9 cellular contexts compared by ENCODE assay signal in genomic region chr6:15243994-15244604, GRCh38. TPM values are rescaled to one million over a fixed set of nuclear protein-coding genes. Genes with fewer than 3 reads are reported as not detected.
A peak's percentile ranks its signal among the peaks of the same experiment; 100 is the strongest.
DNase-seq lines count a peak whose midpoint lies in the region; ATAC-seq and TF ChIP-seq lines count a peak whose summit lies in the region.
"Had no signal": no experiment of that assay in that cellular context is flagged by ENCODE, and none has a peak within 500 bp of the region (broad histone marks: within the 10 kb centered on the region; RNA-seq: fewer than 3 reads in every experiment).

No MANE protein-coding gene starts in this region.

- peaks cover 10% of the 10 kb centered on the region for H3K4me1 Mint-ChIP-seq in activated CD4-positive, alpha-beta T cell treated with anti-CD3 and anti-CD28 coated beads for 36 hours
- H3K4me1 Mint-ChIP-seq in activated T-helper 1 cell treated with anti-CD3 and anti-CD28 coated beads, Interleukin-12 subunit alpha, Interleukin-12 subunit beta, Interleukin-2, Interleukin-4 antibody, amounts not matched to agents 30 ng/mL and 10 ng/mL and 1 ng/mL, durations not matched to agents 14 hours and 24 hours and 36 hours (ENCODE audit: low read depth) = peaks cover 2% of the 10 kb centered on the region

- peaks cover 25% of the 10 kb centered on the region for H3K36me3 Mint-ChIP-seq in activated CD4-positive, alpha-beta T cell treated with anti-CD3 and anti-CD28 coated beads for 36 hours (ENCODE audit: low read depth)
- H3K36me3 Mint-ChIP-seq in activated T-helper 1 cell treated with anti-CD3 and anti-CD28 coated beads, Interleukin-12 subunit alpha, Interleukin-12 subunit beta, Interleukin-2, Interleukin-4 antibody, amounts not matched to agents 30 ng/mL and 10 ng/mL and 1 ng/mL, durations not matched to agents 14 hours and 24 hours and 36 hours (ENCODE audit: low read depth) = peaks cover 10% of the 10 kb centered on the region

- peak overlapping the region; percentile 91 for H3K27ac ChIP-seq in suprapubic skin

- no peak for ATAC-seq in activated CD4-positive, alpha-beta T cell treated with anti-CD3 and anti-CD28 coated beads for 36 hours
- no peak for ATAC-seq in left lobe of liver

- no peaks in the 10 kb centered on the region for H3K9me3 ChIP-seq in suprapubic skin

- TF ChIP-seq EP300 in suprapubic skin (IDR thresholded peaks at IDR 0.05) = no peak

- H3K27me3 Mint-ChIP-seq in activated CD4-positive, alpha-beta T cell treated with anti-CD3 and anti-CD28 coated beads for 36 hours = no peaks in the 10 kb centered on the region
- peaks cover 3% of the 10 kb centered on the region for H3K27me3 Mint-ChIP-seq in activated T-helper 1 cell treated with anti-CD3 and anti-CD28 coated beads, Interleukin-12 subunit alpha, Interleukin-12 subunit beta, Interleukin-2, Interleukin-4 antibody, amounts not matched to agents 30 ng/mL and 10 ng/mL and 1 ng/mL, durations not matched to agents 14 hours and 24 hours and 36 hours (ENCODE audit: insufficient read depth)

- intact Hi-C loops in activated CD4-positive, alpha-beta T cell treated with anti-CD3 and anti-CD28 coated beads for 36 hours (cut with DNase I, micrococcal nuclease) = loop anchor here (2.0 to 10.0 kb wide), 6 partner anchors 247 to 1533 kb away; partner anchors contain the start of genes MYLIP (in 1 of the 2) and RANBP9 (in 1 of the 2)
- intact Hi-C loops in activated T-helper 1 cell treated with anti-CD3 and anti-CD28 coated beads, Interleukin-12 subunit alpha, Interleukin-12 subunit beta, Interleukin-2, Interleukin-4 antibody, amounts not matched to agents 30 ng/mL and 10 ng/mL and 1 ng/mL, durations not matched to agents 14 hours and 24 hours and 36 hours (cut with micrococcal nuclease) = loop anchor here (2.0 to 10.0 kb wide), 3 partner anchors 123 to 1429 kb away; partner anchors contain the start of gene MCUR1

- no peaks in the 10 kb centered on the region for H3K36me3 ChIP-seq in suprapubic skin

- H3K27ac Mint-ChIP-seq in activated CD4-positive, alpha-beta T cell treated with anti-CD3 and anti-CD28 coated beads for 36 hours = peak overlapping the region; percentile 63
- peak overlapping the region; percentile 68 for H3K27ac Mint-ChIP-seq in activated T-helper 1 cell treated with anti-CD3 and anti-CD28 coated beads, Interleukin-12 subunit alpha, Interleukin-12 subunit beta, Interleukin-2, Interleukin-4 antibody, amounts not matched to agents 30 ng/mL and 10 ng/mL and 1 ng/mL, durations not matched to agents 14 hours and 24 hours and 36 hours

- H3K4me1 ChIP-seq in suprapubic skin = peaks cover 19% of the 10 kb centered on the region

- H3K9me3 Mint-ChIP-seq in activated CD4-positive, alpha-beta T cell treated with anti-CD3 and anti-CD28 coated beads for 36 hours (ENCODE audit: low read depth) = no peaks in the 10 kb centered on the region
- H3K9me3 Mint-ChIP-seq in activated T-helper 1 cell treated with anti-CD3 and anti-CD28 coated beads, Interleukin-12 subunit alpha, Interleukin-12 subunit beta, Interleukin-2, Interleukin-4 antibody, amounts not matched to agents 30 ng/mL and 10 ng/mL and 1 ng/mL, durations not matched to agents 14 hours and 24 hours and 36 hours = no peaks in the 10 kb centered on the region

- TF ChIP-seq CTCF in suprapubic skin (IDR thresholded peaks at IDR 0.05) = no peak

- CTCF ChIA-PET in activated CD4-positive, alpha-beta T cell treated with anti-CD3 and anti-CD28 coated beads for 36 hours (lab: Charles Lee) = interaction anchor here (0.6 to 1.0 kb wide), 2 partner anchors 17 to 24 kb away, joined by 6 to 7 read pairs; no protein-coding TSS in a partner anchor

- TF ChIP-seq POLR2A in suprapubic skin (IDR thresholded peaks at IDR 0.05) = no peak

- H3K4me3 ChIP-seq in suprapubic skin = peak overlapping the region; percentile 57

- H3K27me3 ChIP-seq in suprapubic skin = no peaks in the 10 kb centered on the region

- POLR2A ChIA-PET in activated CD4-positive, alpha-beta T cell treated with anti-CD3 and anti-CD28 coated beads for 36 hours (lab: Charles Lee) = no interaction called here

- peak overlapping the region; percentile 92 for H3K4me3 Mint-ChIP-seq in activated CD4-positive, alpha-beta T cell treated with anti-CD3 and anti-CD28 coated beads for 36 hours
- H3K4me3 Mint-ChIP-seq in activated T-helper 1 cell treated with anti-CD3 and anti-CD28 coated beads, Interleukin-12 subunit alpha, Interleukin-12 subunit beta, Interleukin-2, Interleukin-4 antibody, amounts not matched to agents 30 ng/mL and 10 ng/mL and 1 ng/mL, durations not matched to agents 14 hours and 24 hours and 36 hours = peak overlapping the region; percentile 74

- 67% methylated on average over 24 of the region's 24 CpGs for WGBS in suprapubic skin

- no peak for DNase-seq in activated CD4-positive, alpha-beta T cell treated with anti-CD3 and anti-CD28 coated beads for 36 hours
- DNase-seq in activated CD4-positive, alpha-beta T cell treated with anti-CD3 and anti-CD28 coated beads for 48 hours = no peak
- DNase-seq in activated T-helper 1 cell treated with anti-CD3 and anti-CD28 coated beads, Interleukin-12 subunit alpha, Interleukin-12 subunit beta, Interleukin-2, Interleukin-4 antibody, amounts not matched to agents 30 ng/mL and 10 ng/mL and 1 ng/mL, durations not matched to agents 14 hours and 24 hours and 36 hours (ENCODE audit: low spot score) = no peak
- DNase-seq in iPS-NIHi11 (ENCODE audit: low spot score) = peak; percentile 34
- DNase-seq in suprapubic skin (ENCODE audit: low spot score in 2 of 2) = peak in 1 of 2 donors; percentile 70
- no peak for DNase-seq in left lobe of liver (ENCODE audit: low spot score)
- DNase-seq in SIG-M5 (lab: John Stamatoyannopoulos, UW) = no peak
- DNase-seq in NCI-H226 = no peak
- DNase-seq: DMS79 had no signal

RNA-seq across cellular contexts. Expression of gene JARID2, which starts 1.8 kb away (rescaled TPM):
- total RNA-seq in activated CD4-positive, alpha-beta T cell treated with anti-CD3 and anti-CD28 coated beads for 36 hours = 10 to 100 TPM; 43.0 to 48.6 TPM
- total RNA-seq in activated T-helper 1 cell treated with anti-CD3 and anti-CD28 coated beads, Interleukin-12 subunit alpha, Interleukin-12 subunit beta, Interleukin-2, Interleukin-4 antibody, amounts not matched to agents 30 ng/mL and 10 ng/mL and 1 ng/mL, durations not matched to agents 14 hours and 24 hours and 36 hours = 60.5 and 62.5 TPM in 2 replicates
- total RNA-seq in suprapubic skin = 10 to 100 TPM; 20.0 to 29.4 (median 23.9) TPM
- total RNA-seq in left lobe of liver = 3.8 TPM
